In genomic region chr22:23685205-23685784, GRCh38 we compare ENCODE assay signal across 1 cellular context.
TF ChIP-seq lines count a peak whose summit lies in the region.

No MANE protein-coding gene starts in this region.

TF ChIP-seq in WTC11, 78 proteins besides CTCF, POLR2A, EP300 and RAD21 (continued from another document):
- no peak for TF ChIP-seq ERG (CRISPR knock-in tag; IDR thresholded peaks at IDR 0.05)
- no peak for TF ChIP-seq OVOL2 (CRISPR knock-in tag; IDR thresholded peaks at IDR 0.05; ENCODE audit: borderline replicate concordance)
- no peak for TF ChIP-seq NR3C1 (CRISPR knock-in tag; conservative IDR thresholded peaks at IDR 0.05; ENCODE audit: low read depth)
- no peak for TF ChIP-seq CDX4 (CRISPR knock-in tag; IDR thresholded peaks at IDR 0.05; ENCODE audit: borderline replicate concordance)
- TF ChIP-seq AR (CRISPR knock-in tag; IDR thresholded peaks at IDR 0.05) = no peak
- TF ChIP-seq FOXK1 (CRISPR knock-in tag; IDR thresholded peaks at IDR 0.05) = no peak
- TF ChIP-seq CREB1 (CRISPR knock-in tag; IDR thresholded peaks at IDR 0.05) = no peak
- TF ChIP-seq ZNF232 (CRISPR knock-in tag; IDR thresholded peaks at IDR 0.05) = no peak
- TF ChIP-seq HMGXB4 (CRISPR knock-in tag; IDR thresholded peaks at IDR 0.05) = no peak
